Comparison of ENCODE assay signal across 32 cellular contexts in the genomic region with DNA sequence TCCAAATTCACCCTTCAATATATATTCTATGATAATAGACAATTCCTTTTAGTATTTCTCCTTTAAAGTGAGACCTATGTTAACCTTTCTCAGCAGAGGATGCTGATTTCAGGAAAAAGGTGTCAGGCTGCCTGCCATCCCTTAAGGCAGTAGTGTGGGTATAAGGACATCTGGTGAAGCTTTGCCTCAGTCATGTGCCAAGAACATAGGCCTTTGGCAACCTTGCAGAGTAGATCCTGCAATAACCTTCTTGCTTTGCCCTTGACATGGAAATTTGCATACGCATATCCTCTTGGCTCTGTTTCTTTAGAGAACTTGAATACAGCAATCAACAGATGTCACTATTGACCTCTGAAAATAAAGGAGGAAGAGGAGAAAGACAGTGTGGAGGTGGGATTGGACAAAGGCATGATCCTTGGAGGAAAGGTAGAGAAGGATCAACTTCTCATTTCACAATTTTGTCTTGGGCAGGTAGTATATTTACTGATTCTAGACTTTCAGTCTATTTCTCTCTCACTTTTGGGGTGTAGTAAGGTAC. TPM values are rescaled to one million over a fixed set of nuclear protein-coding genes. Genes with fewer than 3 reads are reported as not detected.
"Had no signal": no experiment of that assay in that cellular context is flagged by ENCODE, and none has a peak within 500 bp of the region (broad histone marks: within the 10 kb centered on the region; RNA-seq: fewer than 3 reads in every experiment).

No MANE protein-coding gene starts in this region.

- H3K4me3 ChIP-seq: K562, SJCRH30, SK-N-MC had no signal

- H3K9me3 ChIP-seq: SJCRH30 had no signal

- H3K36me3 ChIP-seq: brain microvascular endothelial cell, SJCRH30 had no signal

- DNase-seq: activated CD4-positive, alpha-beta memory T cell treated with anti-CD3 and anti-CD28 coated beads, Interleukin-2, amount 10 ng/mL, durations not matched to agents 7 days and 5 days; activated CD4-positive, alpha-beta T cell treated with anti-CD3 and anti-CD28 coated beads for 36 hours; activated CD4-positive, alpha-beta T cell treated with anti-CD3 and anti-CD28 coated beads, Interleukin-2, amount 50 U/mL, for 1 hour; activated CD8-positive, alpha-beta memory T cell treated with anti-CD3 and anti-CD28 coated beads for 24 hours; activated CD8-positive, alpha-beta memory T cell treated with anti-CD3 and anti-CD28 coated beads, Interleukin-2, amount 10 ng/mL, durations not matched to agents 7 days and 5 days; activated CD8-positive, alpha-beta memory T cell treated with anti-CD3 and anti-CD28 coated beads, Interleukin-2, amount 50 U/mL, for 48 hours; activated effector memory CD4-positive, alpha-beta T cell treated with Interleukin-2 at 50 U/mL for 16 hours; activated naive CD4-positive, alpha-beta T cell treated with anti-CD3 and anti-CD28 coated beads, Interleukin-2, amount 10 ng/mL, durations not matched to agents 7 days and 5 days; activated naive CD8-positive, alpha-beta T cell treated with anti-CD3 and anti-CD28 coated beads, Interleukin-2, amount 50 U/mL, for 24 hours; activated T-cell treated with anti-CD3 and anti-CD28 coated beads, Interleukin-2, amount 50 U/mL, for 48 hours; anterior cingulate cortex; brain microvascular endothelial cell; central memory CD4-positive, alpha-beta T cell; Karpas-422; NCI-H1048; NCI-H1105 treated with DMSO at 0.1 percent for 48 hours; NCI-H1436; NCI-H1694; NCI-H2029; NCI-H2171 treated with DMSO at 0.1 percent for 48 hours; NCI-H2227 treated with DMSO at 0.1 percent for 48 hours; NCI-H524 treated with DMSO at 0.1 percent for 48 hours; NCI-H774; SHP77; SJCRH30; T1000 had no signal

- ATAC-seq: activated CD4-positive, alpha-beta T cell treated with anti-CD3 and anti-CD28 coated beads for 36 hours; activated CD4-positive, CD25-positive, alpha-beta regulatory T cell treated with anti-CD3 and anti-CD28 coated beads, Interleukin-2, amount 50 U/mL, for 24 hours; activated CD8-positive, alpha-beta memory T cell treated with anti-CD3 and anti-CD28 coated beads, Interleukin-2, amount 10 ng/mL, durations not matched to agents 7 days and 5 days; activated naive CD8-positive, alpha-beta T cell treated with anti-CD3 and anti-CD28 coated beads, Interleukin-2, amount 50 U/mL, for 24 hours; K562; Panc1 had no signal

- FAIRE-seq: K562, TTC549 had no signal

- H3K4me1 ChIP-seq: SJCRH30 had no signal

- H3K27ac ChIP-seq: brain microvascular endothelial cell, SJCRH30, SK-N-MC had no signal

- H3K27me3 ChIP-seq: brain microvascular endothelial cell, SJCRH30 had no signal

RNA-seq across cellular contexts. Expression of a gene that starts 54.3 kb away (rescaled TPM):
- total RNA-seq: activated CD4-positive, alpha-beta T cell treated with anti-CD3 and anti-CD28 coated beads for 36 hours; MCF 10A; SJCRH30 had no signal
